Comparison of ENCODE assay signal across 8 cellular contexts in the genomic region with DNA sequence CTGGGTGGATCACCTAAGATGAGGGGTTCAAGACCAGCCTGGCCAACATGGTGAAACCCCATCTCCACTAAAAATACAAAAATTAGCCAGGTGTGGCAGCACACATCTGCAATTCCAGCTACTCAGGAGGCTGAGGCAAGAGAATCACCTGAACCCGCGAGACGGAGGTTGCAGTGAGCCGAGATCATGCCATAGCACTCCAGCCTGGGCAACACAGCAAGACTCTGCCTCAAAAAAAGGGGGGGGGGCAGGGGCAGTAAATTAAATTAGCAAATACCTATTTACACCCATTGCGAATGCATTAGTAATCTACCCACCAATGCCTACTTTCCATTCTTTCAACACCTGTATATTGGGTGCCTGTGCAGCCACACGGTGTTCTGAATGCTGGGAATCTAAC.
DNase-seq lines count a peak whose midpoint lies in the region; ATAC-seq, FAIRE-seq and TF ChIP-seq lines count a peak whose summit lies in the region.
"Not testable (repeated sequence)": the region's sequence is repeated elsewhere in the genome, so short reads cannot be mapped to it uniquely, and the experiment has no call there.

No MANE protein-coding gene starts in this region.

- not testable (repeated sequence) for H3K9me2 ChIP-seq in MM.1S (replicated peaks; ENCODE audit: insufficient read depth, low read length)

- CTCF ChIA-PET in A549 (lab: Yijun Ruan, JAX): interaction anchor here (1.2 kb wide), 1 partner anchor 153 kb away, joined by 3 read pairs; no protein-coding TSS in a partner anchor

- H3K36me3 Mint-ChIP-seq in activated CD4-positive, alpha-beta T cell treated with anti-CD3 and anti-CD28 coated beads, Interleukin-2, amount 10 ng/mL, durations not matched to agents 24 days and 14 days (ENCODE audit: low read depth); type B pancreatic cell: not testable (repeated sequence)

- H3K4me1 Mint-ChIP-seq in activated CD4-positive, alpha-beta T cell treated with anti-CD3 and anti-CD28 coated beads, Interleukin-2, amount 10 ng/mL, durations not matched to agents 24 days and 14 days: peaks cover 48% of the 10 kb centered on the region
- H3K4me1 Mint-ChIP-seq in type B pancreatic cell (ENCODE audit: unreplicated experiment): peaks cover 60% of the 10 kb centered on the region

- ATAC-seq in A549, heart left ventricle: not testable (repeated sequence)

- H3K9me3 ChIP-seq in A549; MM.1S (replicated peaks; ENCODE audit: insufficient read depth, low read length); heart left ventricle; muscle layer of colon (ENCODE audit: low read length); skeletal muscle tissue (ENCODE audit: control insufficient read depth in 3 of 3, low read length in 3 of 3): not testable (repeated sequence)

- not testable (repeated sequence) for H3K9ac ChIP-seq in MM.1S (ENCODE audit: low read length); muscle layer of colon (ENCODE audit: low read length); skeletal muscle tissue (ENCODE audit: low read depth in 1 of 3, low read length in 3 of 3)

- not testable (repeated sequence) for H4K20me1 ChIP-seq in MM.1S (ENCODE audit: insufficient read depth, low read length)

- not testable (repeated sequence) for TF ChIP-seq RAD21 in A549 (conservative IDR thresholded peaks at IDR 0.05 in 1 of 2, IDR thresholded peaks at IDR 0.05 in 1 of 2)

- intact Hi-C loops in activated CD4-positive, alpha-beta T cell treated with anti-CD3 and anti-CD28 coated beads, Interleukin-2, amount 10 ng/mL, durations not matched to agents 24 days and 14 days (cut with micrococcal nuclease); heart left ventricle (cut with DNase I): not testable (repeated sequence)

- not testable (repeated sequence) for TF ChIP-seq EP300 in A549 (IDR thresholded peaks at IDR 0.05)

- TF ChIP-seq POLR2A in A549 (IDR thresholded peaks at IDR 0.05; ENCODE audit: low read length); heart left ventricle (IDR thresholded peaks at IDR 0.05): not testable (repeated sequence)

- H3K27me3 Mint-ChIP-seq in activated CD4-positive, alpha-beta T cell treated with anti-CD3 and anti-CD28 coated beads, Interleukin-2, amount 10 ng/mL, durations not matched to agents 24 days and 14 days; type B pancreatic cell: not testable (repeated sequence)

- FAIRE-seq in A549 (lab: Jason Lieb, UNC): not testable (repeated sequence)

- not testable (repeated sequence) for H3K27me3 ChIP-seq in MM.1S (replicated peaks; ENCODE audit: insufficient read depth, low read length); heart left ventricle; muscle layer of colon (ENCODE audit: control insufficient read depth in 1 of 2, insufficient read depth in 2 of 2, low read length in 2 of 2); skeletal muscle tissue (ENCODE audit: control insufficient read depth in 3 of 3, insufficient read depth in 3 of 3, low read length in 3 of 3)

- peak overlapping the region; percentile 84 to 92 for H3K27ac ChIP-seq in A549
- H3K27ac ChIP-seq in MM.1S (ENCODE audit: low read length): not testable (repeated sequence)
- H3K27ac ChIP-seq in caudate nucleus (ENCODE audit: low read depth, low read length): peak overlapping the region; percentile 8
- H3K27ac ChIP-seq in heart left ventricle: peak overlapping the region in 8 of 12 donors; percentile 62 to 93 (median 84)
- H3K27ac ChIP-seq in muscle layer of colon (ENCODE audit: low read depth, low read length): peak overlapping the region; percentile 3
- H3K27ac ChIP-seq in skeletal muscle tissue (ENCODE audit: low read depth, low read length): peak overlapping the region; percentile 45

- H2AFZ ChIP-seq in MM.1S (ENCODE audit: low read length): 0 out of 2 replicates have a peak overlapping the region, but pooled peaks have one; percentile 27

- not testable (repeated sequence) for DNase-seq in A549 (ENCODE audit: low read depth in 1 of 2, low spot score in 1 of 2); MM.1S; activated CD4-positive, alpha-beta T cell treated with anti-CD3 and anti-CD28 coated beads, Interleukin-2, amount 10 ng/mL, durations not matched to agents 24 days and 14 days; caudate nucleus (lab: John Stamatoyannopoulos, UW); heart left ventricle; type B pancreatic cell (ENCODE audit: extremely low spot score, unreplicated experiment)

- WGBS in A549 (ENCODE audit: missing lambda C conversion rate): 97% methylated on average over 6 of the region's 6 CpGs
- 95 to 98% (median 97%) methylated on average over 6 of the region's 6 CpGs for WGBS in heart left ventricle, 4 donors

- POLR2A ChIA-PET in A549 (lab: Yijun Ruan, JAX): not testable (repeated sequence)

- peak overlapping the region; percentile 59 for H3K27ac Mint-ChIP-seq in activated CD4-positive, alpha-beta T cell treated with anti-CD3 and anti-CD28 coated beads, Interleukin-2, amount 10 ng/mL, durations not matched to agents 24 days and 14 days
- peak overlapping the region; percentile 31 for H3K27ac Mint-ChIP-seq in type B pancreatic cell

- not testable (repeated sequence) for H3K36me3 ChIP-seq in MM.1S (replicated peaks; ENCODE audit: insufficient read depth, low read length); heart left ventricle; muscle layer of colon (ENCODE audit: insufficient read depth, low read length); skeletal muscle tissue (ENCODE audit: control insufficient read depth in 3 of 3, insufficient read depth in 3 of 3, low read length in 3 of 3)

- not testable (repeated sequence) for H3F3A ChIP-seq in MM.1S (ENCODE audit: insufficient read depth, low read length)

- H3K9me3 Mint-ChIP-seq in activated CD4-positive, alpha-beta T cell treated with anti-CD3 and anti-CD28 coated beads, Interleukin-2, amount 10 ng/mL, durations not matched to agents 24 days and 14 days; type B pancreatic cell: not testable (repeated sequence)

- peak overlapping the region; percentile 83 for H3K4me2 ChIP-seq in A549
- H3K4me2 ChIP-seq in MM.1S (ENCODE audit: low read depth, low read length): peak overlapping the region; percentile 79

- peak overlapping the region; percentile 20 for H3K4me3 Mint-ChIP-seq in activated CD4-positive, alpha-beta T cell treated with anti-CD3 and anti-CD28 coated beads, Interleukin-2, amount 10 ng/mL, durations not matched to agents 24 days and 14 days
- H3K4me3 Mint-ChIP-seq in type B pancreatic cell: not testable (repeated sequence)

- not testable (repeated sequence) for H3K79me2 ChIP-seq in MM.1S (ENCODE audit: low read length)

- not testable (repeated sequence) for TF ChIP-seq CTCF in A549 (IDR thresholded peaks at IDR 0.05); MM.1S (IDR thresholded peaks at IDR 0.05; ENCODE audit: low read length); heart left ventricle (IDR thresholded peaks at IDR 0.05); type B pancreatic cell (conservative IDR thresholded peaks at IDR 0.05)

- H3K4me3 ChIP-seq in A549; MM.1S (ENCODE audit: low read length); heart left ventricle; muscle layer of colon (ENCODE audit: low read depth in 1 of 2, low read length in 2 of 2); skeletal muscle tissue (ENCODE audit: low read length in 3 of 3): not testable (repeated sequence)

- H3K4me1 ChIP-seq in A549: peaks cover 90% of the 10 kb centered on the region
- H3K4me1 ChIP-seq in MM.1S (ENCODE audit: low read length): peaks cover 14% of the 10 kb centered on the region
- peaks cover 43 to 99% (median 88%) of the 10 kb centered on the region in 12 donors for H3K4me1 ChIP-seq in heart left ventricle
- H3K4me1 ChIP-seq in muscle layer of colon (ENCODE audit: insufficient read depth, low read length): peaks cover 89% of the 10 kb centered on the region
- peaks cover 70 to 77% (median 71%) of the 10 kb centered on the region in 3 donors for H3K4me1 ChIP-seq in skeletal muscle tissue (ENCODE audit: control insufficient read depth in 3 of 3, insufficient read depth in 3 of 3, low read length in 3 of 3)
